8 cellular contexts compared by ENCODE assay signal in genomic region chr17:48307814-48308411, GRCh38.
DNase-seq lines count a peak whose midpoint lies in the region; ATAC-seq, FAIRE-seq and TF ChIP-seq lines count a peak whose summit lies in the region.

No MANE protein-coding gene starts in this region.

- TF ChIP-seq CTCF in Loucy (conservative IDR thresholded peaks at IDR 0.05; ENCODE audit: low read length) = peak; percentile 98
- TF ChIP-seq CTCF in astrocyte of the spinal cord (IDR thresholded peaks at IDR 0.05; ENCODE audit: low read depth, low read length) = peak; percentile 98

- no peak overlapping the region for H3K9ac ChIP-seq in Loucy (ENCODE audit: low read depth, low read length, poor library complexity, severe bottlenecking)

- ATAC-seq in SK-N-SH treated with all-trans-retinoic acid at 6 μM for 48 hours = peak; percentile 94
- no peak for ATAC-seq in HG03469 (IDR thresholded peaks at IDR 0.05; ENCODE audit: unreplicated experiment)
- ATAC-seq in GM18867 (IDR thresholded peaks at IDR 0.05; ENCODE audit: unreplicated experiment) = no peak

- H3K4me1 ChIP-seq in Loucy (ENCODE audit: insufficient read depth, low read length, poor library complexity, severe bottlenecking) = peaks cover 4% of the 10 kb centered on the region

- DNase-seq in astrocyte of the spinal cord (ENCODE audit: low read depth, low spot score) (peak; percentile 73), iPS-NIHi7 (ENCODE audit: extremely low spot score) (peak; percentile 61)
- peak; percentile 46 for DNase-seq in stimulated activated CD4-positive, alpha-beta T cell treated with anti-CD3 and anti-CD28 coated beads, Interleukin-1b, Interleukin-23, amount 100 ng/mL, for 48 hours

- H3F3A ChIP-seq in Loucy (ENCODE audit: low read depth) = no peaks in the 10 kb centered on the region

- no peak overlapping the region for H3K4me2 ChIP-seq in Loucy (ENCODE audit: low read depth, low read length, poor library complexity, severe bottlenecking)

- H3K36me3 ChIP-seq in Loucy (ENCODE audit: insufficient read depth, low read length) = no peaks in the 10 kb centered on the region

- no peaks in the 10 kb centered on the region for H3K27me3 ChIP-seq in Loucy (ENCODE audit: insufficient read depth, low read length, poor library complexity, severe bottlenecking)

- H3K9me3 ChIP-seq in Loucy (ENCODE audit: insufficient read depth, low read depth, low read length) = no peaks in the 10 kb centered on the region

- no peak overlapping the region for H2AFZ ChIP-seq in Loucy (ENCODE audit: low read length)

- no peaks in the 10 kb centered on the region for H3K9me2 ChIP-seq in Loucy (replicated peaks; ENCODE audit: low read depth, low read length)

- in situ Hi-C loops in astrocyte of the spinal cord (cut with HindIII; ENCODE audit: low sequenced_read_pairs) = no loop called here

- FAIRE-seq in G401.6 (lab: Jason Lieb, UNC) = peak; percentile 95

- no peaks in the 10 kb centered on the region for H4K20me1 ChIP-seq in Loucy (ENCODE audit: insufficient read depth, low read length, poor library complexity, severe bottlenecking)

- H3K79me2 ChIP-seq in Loucy (ENCODE audit: insufficient read depth, low read length) = no peaks in the 10 kb centered on the region

- H3K4me3 ChIP-seq in Loucy (ENCODE audit: low read length, poor library complexity, severe bottlenecking) (no peak overlapping the region), astrocyte of the spinal cord (ENCODE audit: low read depth, low read length) (no peak overlapping the region)

TF ChIP-seq in SK-N-SH treated with all-trans-retinoic acid at 6 μM for 48 hours, 23 proteins besides CTCF, POLR2A, EP300 and RAD21:
- TF ChIP-seq TOX (CRISPR knock-in tag; IDR thresholded peaks at IDR 0.05; ENCODE audit: borderline replicate concordance) = no peak
- TF ChIP-seq ZNF565 (CRISPR knock-in tag; conservative IDR thresholded peaks at IDR 0.05; ENCODE audit: low read depth) = no peak
- no peak for TF ChIP-seq PPARA (CRISPR knock-in tag; IDR thresholded peaks at IDR 0.05; ENCODE audit: borderline replicate concordance)
- TF ChIP-seq CSRNP3 (CRISPR knock-in tag; IDR thresholded peaks at IDR 0.05) = no peak
- TF ChIP-seq BACH2 (CRISPR knock-in tag; IDR thresholded peaks at IDR 0.05; ENCODE audit: borderline replicate concordance) = no peak
- TF ChIP-seq PATZ1 (CRISPR knock-in tag; IDR thresholded peaks at IDR 0.05; ENCODE audit: borderline replicate concordance) = no peak
- TF ChIP-seq RARB (CRISPR knock-in tag; IDR thresholded peaks at IDR 0.05) = no peak
- no peak for TF ChIP-seq ZC3H10 (CRISPR knock-in tag; IDR thresholded peaks at IDR 0.05)
- no peak for TF ChIP-seq POU6F1 (CRISPR knock-in tag; IDR thresholded peaks at IDR 0.05; ENCODE audit: borderline replicate concordance, low read depth)
- no peak for TF ChIP-seq CSDC2 (CRISPR knock-in tag; IDR thresholded peaks at IDR 0.05)
- no peak for TF ChIP-seq ISL1 (CRISPR knock-in tag; IDR thresholded peaks at IDR 0.05)
- no peak for TF ChIP-seq TCF4 (CRISPR knock-in tag; IDR thresholded peaks at IDR 0.05; ENCODE audit: borderline replicate concordance)
- TF ChIP-seq SNAI2 (CRISPR knock-in tag; IDR thresholded peaks at IDR 0.05) = no peak
